ENCODE assay signal across 17 cellular contexts in genomic region chr9:122291458-122291857, GRCh38. TPM values are rescaled to one million over a fixed set of nuclear protein-coding genes. Genes with fewer than 3 reads are reported as not detected.
DNase-seq lines count a peak whose midpoint lies in the region; ATAC-seq, FAIRE-seq and TF ChIP-seq lines count a peak whose summit lies in the region.
"Had no signal": no experiment of that assay in that cellular context is flagged by ENCODE, and none has a peak within 500 bp of the region (broad histone marks: within the 10 kb centered on the region; RNA-seq: fewer than 3 reads in every experiment).

No MANE protein-coding gene starts in this region.

- no peak for TF ChIP-seq POLR2A in K562 (conservative IDR thresholded peaks at IDR 0.05)
- no peak for TF ChIP-seq POLR2A in GM12891 (IDR thresholded peaks at IDR 0.05; ENCODE audit: low read depth, low read length)

- peaks cover 5 to 55% (median 17%) of the 10 kb centered on the region in 11 experiments; a peak in 17 of 22 replicates for H4K20me1 ChIP-seq in BLaER1 treated with 17β-estradiol and CSF1 and Interleukin-3, amounts not matched to agents 10 nM and 100 nM
- no peaks in the 10 kb centered on the region for H4K20me1 ChIP-seq in K562 (replicated peaks; ENCODE audit: control insufficient read depth, insufficient read depth, low read length)

- intact Hi-C loops in K562 (cut with micrococcal nuclease), result no loop called here

- no peak overlapping the region for H3K27ac ChIP-seq in BLaER1 treated with 17β-estradiol and CSF1 and Interleukin-3, amounts not matched to agents 10 nM and 100 nM
- no peak overlapping the region for H3K27ac ChIP-seq in K562 (ENCODE audit: extremely low read depth, low read depth, low read length)

- no TSS peak for BruUV-seq in K562 (replicated peaks; lab: Mats Ljungman, UMichigan)

- in situ Hi-C loops in K562 (cut with MboI), result no loop called here

- peak overlapping the region in 9 of 11 experiments; percentile 43 to 86 (median 76); a peak in 17 of 22 replicates for H3K4me2 ChIP-seq in BLaER1 treated with 17β-estradiol and CSF1 and Interleukin-3, amounts not matched to agents 10 nM and 100 nM
- no peak overlapping the region for H3K4me2 ChIP-seq in K562 (ENCODE audit: insufficient read depth, low read length)

- CTCF ChIA-PET in K562 (lab: Yijun Ruan, JAX; ENCODE audit: low intra/inter-chr PET ratio), result no interaction called here

- no peak for TF ChIP-seq EP300 in K562 (IDR thresholded peaks at IDR 0.05; ENCODE audit: low read length)

- H3K9me1 ChIP-seq in K562 (ENCODE audit: control insufficient read depth, insufficient read depth, low read length), result no peaks in the 10 kb centered on the region

- POLR2A ChIA-PET in K562 (lab: Yijun Ruan, JAX), result interaction anchor here (1.2 kb wide), 1 partner anchor 21 kb away, joined by 3 read pairs; no protein-coding TSS in a partner anchor

- FAIRE-seq in K562 (lab: Jason Lieb, UNC), result peak; percentile 65
- no peak for FAIRE-seq in GM12891 (lab: Jason Lieb, UNC)
- FAIRE-seq: D721Med, GM12892, H54 had no signal

- TF ChIP-seq CTCF in K562 (IDR thresholded peaks at IDR 0.05 in 2 of 3, conservative IDR thresholded peaks at IDR 0.05 in 1 of 3; ENCODE audit: insufficient read depth in 2 of 3, low read depth in 1 of 3, low read length in 3 of 3), result no peak

- DNase-seq in K562 (ENCODE audit: extremely low read depth in 1 of 4, low spot score in 3 of 4), result no peak
- peak; percentile 20 for DNase-seq in fibroblast of the conjunctiva (ENCODE audit: low read depth)
- no peak for DNase-seq in NCI-H1417 treated with DMSO at 0.1 percent for 48 hours (lab: John Stamatoyannopoulos, UW)
- DNase-seq in GM12891 (ENCODE audit: insufficient read length, low spot score), result no peak
- DNase-seq: CD4-positive, alpha-beta T cell; CD8-positive, alpha-beta memory T cell; DMS53; DMS79 treated with DMSO at 0.1 percent for 48 hours; GF-D8; GOT3; HFFc6 had no signal

- peaks cover 55 to 100% (median 77%) of the 10 kb centered on the region in 11 experiments for H3K36me3 ChIP-seq in BLaER1 treated with 17β-estradiol and CSF1 and Interleukin-3, amounts not matched to agents 10 nM and 100 nM
- H3K36me3 ChIP-seq in K562 (ENCODE audit: control insufficient read depth, insufficient read depth, low read length), result peaks cover 88% of the 10 kb centered on the region

- ATAC-seq in K562, result no peak
- ATAC-seq in HG03196 (IDR thresholded peaks at IDR 0.05; ENCODE audit: unreplicated experiment), result no peak

- no peak overlapping the region for H2AFZ ChIP-seq in K562 (ENCODE audit: low read depth, low read length)

- no peaks in the 10 kb centered on the region for H3K27me3 ChIP-seq in BLaER1 treated with 17β-estradiol and CSF1 and Interleukin-3, amounts not matched to agents 10 nM and 100 nM
- H3K27me3 ChIP-seq in K562 (ENCODE audit: control insufficient read depth in 2 of 2, insufficient read depth in 2 of 2, low read length in 2 of 2), result no peaks in the 10 kb centered on the region

- H3K79me2 ChIP-seq in K562 (ENCODE audit: control insufficient read depth, insufficient read depth, low read length), result no peaks in the 10 kb centered on the region

- H3K9ac ChIP-seq in BLaER1 treated with 17β-estradiol and CSF1 and Interleukin-3, amounts not matched to agents 10 nM and 100 nM, result 0 out of 22 replicates have a peak overlapping the region, but pooled peaks of 1 of the 11 experiments have one; percentile 6
- no peak overlapping the region for H3K9ac ChIP-seq in K562 (ENCODE audit: insufficient read depth in 1 of 2, low read depth in 2 of 2, low read length in 2 of 2)

- peaks cover 28 to 43% (median 36%) of the 10 kb centered on the region in 10 experiments for H3K4me1 ChIP-seq in BLaER1 treated with 17β-estradiol and CSF1 and Interleukin-3, amounts not matched to agents 10 nM and 100 nM
- H3K4me1 ChIP-seq in K562 (replicated peaks in 1 of 2; ENCODE audit: control insufficient read depth in 2 of 2, insufficient read depth in 2 of 2, low read length in 2 of 2), result no peaks in the 10 kb centered on the region

- no peaks in the 10 kb centered on the region for H3K9me3 ChIP-seq in BLaER1 treated with 17β-estradiol and CSF1 and Interleukin-3, amounts not matched to agents 10 nM and 100 nM (replicated peaks in 1 of 11)
- H3K9me3 ChIP-seq in K562 (replicated peaks; ENCODE audit: control insufficient read depth, insufficient read depth, low read depth, low read length), result no peaks in the 10 kb centered on the region
- H3K9me3 ChIP-seq: HAP-1 had no signal

- peak overlapping the region in 1 of 10 experiments; percentile 25; a peak in 2 of 20 replicates for H3K4me3 ChIP-seq in BLaER1 treated with 17β-estradiol and CSF1 and Interleukin-3, amounts not matched to agents 10 nM and 100 nM
- no peak overlapping the region for H3K4me3 ChIP-seq in K562
- H3K4me3 ChIP-seq: HAP-1 had no signal

- WGBS in K562 (ENCODE audit: insufficient coverage, low coverage, missing lambda C conversion rate), result 100% methylated on average over 3 of the region's 3 CpGs

- TF ChIP-seq RAD21 in K562 (CRISPR knock-in tag; conservative IDR thresholded peaks at IDR 0.05 in 1 of 2, IDR thresholded peaks at IDR 0.05 in 1 of 2), result no peak

TF ChIP-seq in K562, 482 proteins besides CTCF, POLR2A, EP300 and RAD21 (continues in another document):
- TF ChIP-seq ATF4 (CRISPR knock-in tag; IDR thresholded peaks at IDR 0.05) (no peak), ZNF23 (CRISPR knock-in tag; IDR thresholded peaks at IDR 0.05) (no peak), TFAM (CRISPR knock-in tag; conservative IDR thresholded peaks at IDR 0.05) (no peak), TAF9B (IDR thresholded peaks at IDR 0.05; ENCODE audit: partially characterized antibody) (no peak)

TF ChIP-seq in GM12891, 5 proteins besides CTCF, POLR2A, EP300 and RAD21:
- TF ChIP-seq POLR2AphosphoS5 (IDR thresholded peaks at IDR 0.05; ENCODE audit: low read depth, low read length) (no peak), SPI1 (IDR thresholded peaks at IDR 0.05; ENCODE audit: low read depth, low read length) (no peak), PAX5 (IDR thresholded peaks at IDR 0.05; ENCODE audit: insufficient read depth, low read length, severe bottlenecking) (no peak), TAF1 (IDR thresholded peaks at IDR 0.05; ENCODE audit: low read depth, low read length) (no peak), POU2F2 (IDR thresholded peaks at IDR 0.05; ENCODE audit: low read depth, low read length) (no peak)

RNA-seq across cellular contexts. Expression of gene MRRF, which starts 26.8 kb away (rescaled TPM):
- total RNA-seq in K562 (2011; cell fraction: chromatin; rRNA removed; ENCODE audit: low replicate concordance), result 118 and 197 TPM in 2 replicates
- 66.7 and 74.3 TPM in 2 replicates for total RNA-seq in K562 (2011; cell fraction: nucleolus; rRNA removed)
- 91.3 and 97.5 TPM in 2 replicates for total RNA-seq in K562 (2011; cell fraction: nucleoplasm; rRNA removed)
- 53.6 and 57.9 TPM in 2 replicates for total RNA-seq in K562 (2014; rRNA removed)
- total RNA-seq in K562 (2014; rRNA removed; fragmentation: Illumina TruSeq; extraction: Trizol), result 81.2 and 89.5 TPM in 2 replicates
- total RNA-seq in K562 (2015; rRNA removed; fragmentation: Illumina TruSeq; extraction: Trizol), result 65.7 and 70.8 TPM in 2 replicates
- total RNA-seq in K562 (2021), result 49.0 and 55.0 TPM in 2 replicates
- polyA plus RNA-seq in K562 (2011; rRNA removed), result 101 and 105 TPM in 2 replicates
- 32.0 and 54.7 TPM in 2 replicates for polyA plus RNA-seq in K562 (2011; cell fraction: cytosol; rRNA removed)
- polyA plus RNA-seq in K562 (2011; cell fraction: nucleus; rRNA removed), result 155 and 246 TPM in 2 replicates
- 45.7 and 52.4 TPM in 2 replicates for polyA plus RNA-seq in K562 (2012)
- polyA plus RNA-seq in K562 (2014; fragmentation: Illumina TruSeq; extraction: Trizol), result 81.3 and 93.1 TPM in 2 replicates
- 10 to 100 TPM; 78.6 to 95.1 TPM for polyA plus RNA-seq in K562 (2014; fragmentation: Nextera tagmentation; extraction: Ambion mirVana)
- 80.2 and 86.8 TPM in 2 replicates for polyA plus RNA-seq in K562 (2014; rRNA removed)
- 103 and 108 TPM in 2 replicates for polyA minus RNA-seq in K562 (2011; rRNA and poly(A)+ RNA removed)
- 34.3 and 46.7 TPM in 2 replicates for polyA minus RNA-seq in K562 (2011; cell fraction: cytosol; rRNA and poly(A)+ RNA removed)
- polyA minus RNA-seq in K562 (2011; cell fraction: nucleus; rRNA and poly(A)+ RNA removed), result 56.1 and 91.1 TPM in 2 replicates
- polyA plus RNA-seq in GM12891 (2012; ENCODE audit: low read depth, missing spikeins), result 49.2 TPM

RNA-seq across cellular contexts. Expression of gene RBM18, which starts 26.8 kb away (rescaled TPM):
- 4.5 and 12.6 TPM in 2 replicates for total RNA-seq in K562 (2011; cell fraction: chromatin; rRNA removed; ENCODE audit: low replicate concordance)
- 3.5 and 3.7 TPM in 2 replicates for total RNA-seq in K562 (2011; cell fraction: nucleolus; rRNA removed)
- 5.8 and 9.0 TPM in 2 replicates for total RNA-seq in K562 (2011; cell fraction: nucleoplasm; rRNA removed)
- total RNA-seq in K562 (2014; rRNA removed), result 7.4 and 7.9 TPM in 2 replicates
- 24.5 and 25.2 TPM in 2 replicates for total RNA-seq in K562 (2014; rRNA removed; fragmentation: Illumina TruSeq; extraction: Trizol)
- 14.6 and 16.3 TPM in 2 replicates for total RNA-seq in K562 (2015; rRNA removed; fragmentation: Illumina TruSeq; extraction: Trizol)
- 34.0 and 36.4 TPM in 2 replicates for total RNA-seq in K562 (2021)
- 46.5 and 61.7 TPM in 2 replicates for polyA plus RNA-seq in K562 (2011; rRNA removed)
- polyA plus RNA-seq in K562 (2011; cell fraction: cytosol; rRNA removed), result 8.2 and 10.9 TPM in 2 replicates
- polyA plus RNA-seq in K562 (2011; cell fraction: nucleus; rRNA removed), result 6.1 and 11.3 TPM in 2 replicates
- 22.9 and 29.0 TPM in 2 replicates for polyA plus RNA-seq in K562 (2012)
- 39.6 and 41.8 TPM in 2 replicates for polyA plus RNA-seq in K562 (2014; fragmentation: Illumina TruSeq; extraction: Trizol)
- polyA plus RNA-seq in K562 (2014; fragmentation: Nextera tagmentation; extraction: Ambion mirVana), result 10 to 100 TPM; 84.1 to 86.3 TPM
- polyA plus RNA-seq in K562 (2014; rRNA removed), result 20.0 and 26.5 TPM in 2 replicates
- 29.0 and 32.7 TPM in 2 replicates for polyA minus RNA-seq in K562 (2011; rRNA and poly(A)+ RNA removed)
- polyA minus RNA-seq in K562 (2011; cell fraction: cytosol; rRNA and poly(A)+ RNA removed), result 6.8 and 12.9 TPM in 2 replicates
- 2.4 and 4.9 TPM in 2 replicates for polyA minus RNA-seq in K562 (2011; cell fraction: nucleus; rRNA and poly(A)+ RNA removed)
- polyA plus RNA-seq in GM12891 (2012; ENCODE audit: low read depth, missing spikeins), result 12.7 TPM
